In genomic region chr10:122386514-122386913, GRCh38 we compare ENCODE assay signal across 1 cellular context.
A peak's percentile ranks its signal among the peaks of the same experiment; 100 is the strongest.
TF ChIP-seq lines count a peak whose summit lies in the region.

No MANE protein-coding gene starts in this region.

TF ChIP-seq in HepG2, 621 proteins besides CTCF, POLR2A, EP300 and RAD21 (continued from another document):
- TF ChIP-seq FOXP4 (CRISPR knock-in tag; IDR thresholded peaks at IDR 0.05) (peak; percentile 22; the same call in 1 of the 2 replicates), FOXP1 (IDR thresholded peaks at IDR 0.05) (no peak), FOXP1 (CRISPR knock-in tag; IDR thresholded peaks at IDR 0.05) (peak; percentile 67), SAP130 (CRISPR knock-in tag; IDR thresholded peaks at IDR 0.05; ENCODE audit: low read depth) (0 out of 2 replicates have a peak, but pooled peaks have one; percentile 17), ZNF280D (CRISPR knock-in tag; IDR thresholded peaks at IDR 0.05) (no peak), GATAD2A (CRISPR knock-in tag; IDR thresholded peaks at IDR 0.05) (0 out of 2 replicates have a peak, but pooled peaks have one; percentile 25), ARID5B (CRISPR knock-in tag; IDR thresholded peaks at IDR 0.05) (peak; percentile 44), ZBTB1 (CRISPR knock-in tag; IDR thresholded peaks at IDR 0.05; ENCODE audit: borderline replicate concordance) (no peak), HNF1A (IDR thresholded peaks at IDR 0.05; ENCODE audit: low read depth) (0 out of 2 replicates have a peak, but pooled peaks have one; percentile 23), HNF1A (CRISPR knock-in tag; IDR thresholded peaks at IDR 0.05; ENCODE audit: borderline replicate concordance) (no peak), PCBP2 (optimal IDR thresholded peaks at IDR 0.05; ENCODE audit: low read depth, low read length, poor library complexity, severe bottlenecking) (no peak), ZNF24 (IDR thresholded peaks at IDR 0.05) (no peak), PAXIP1 (CRISPR knock-in tag; conservative IDR thresholded peaks at IDR 0.05) (peak; percentile 52)
